In the genomic region with DNA sequence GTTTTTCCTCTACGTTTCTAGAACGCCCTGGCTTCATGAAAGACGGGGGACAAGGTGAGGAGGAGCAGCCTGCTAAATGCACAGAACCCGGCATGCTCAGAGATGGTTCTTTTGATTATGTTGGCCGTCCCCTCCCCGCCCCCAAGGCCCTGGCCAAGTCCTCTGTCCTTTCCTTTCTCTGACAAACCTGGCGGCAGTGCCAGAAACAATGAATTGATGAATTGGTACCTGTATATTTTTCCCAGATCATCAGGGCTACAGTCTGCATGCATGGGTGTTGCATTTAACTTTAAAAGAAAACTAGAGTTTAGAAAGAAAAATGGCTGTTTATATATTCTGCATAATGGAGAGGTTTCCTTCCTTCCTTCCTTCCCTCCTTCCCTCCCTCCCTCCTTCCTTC, we compare ENCODE assay signal across 37 cellular contexts. TPM values are rescaled to one million over a fixed set of nuclear protein-coding genes. Genes with fewer than 3 reads are reported as not detected.
"Had no signal": no experiment of that assay in that cellular context is flagged by ENCODE, and none has a peak within 500 bp of the region (broad histone marks: within the 10 kb centered on the region; RNA-seq: fewer than 3 reads in every experiment).

No MANE protein-coding gene starts in this region.

- H3K27ac ChIP-seq: body of pancreas, breast epithelium, VCaP had no signal

- H3K4me3 Mint-ChIP-seq: activated B cell treated with CpG ODN at 0.5 μM for 24 hours; activated CD4-positive, alpha-beta memory T cell treated with anti-CD3 and anti-CD28 coated beads, Interleukin-2, amount 10 ng/mL, durations not matched to agents 7 days and 5 days; activated CD4-positive, alpha-beta T cell treated with anti-CD3 and anti-CD28 coated beads for 36 hours; activated CD4-positive, alpha-beta T cell treated with anti-CD3 and anti-CD28 coated beads, Interleukin-2, amount 10 ng/mL, durations not matched to agents 7 days and 5 days; activated CD8-positive, alpha-beta memory T cell treated with anti-CD3 and anti-CD28 coated beads, Interleukin-2, amount 10 ng/mL, durations not matched to agents 7 days and 5 days; activated CD8-positive, alpha-beta T cell treated with anti-CD3 and anti-CD28 coated beads, Interleukin-2, amount 10 ng/mL, durations not matched to agents 7 days and 5 days; activated naive CD8-positive, alpha-beta T cell treated with anti-CD3 and anti-CD28 coated beads for 36 hours; activated T-cell treated with anti-CD3 and anti-CD28 coated beads, Interleukin-2, amount 50 U/mL, for 24 hours; T-helper 1 cell treated with Interleukin-12 subunit alpha and Interleukin-12 subunit beta and Interleukin-4 antibody, amounts not matched to agents 30 μg/mL and 1 μg/mL, for 36 hours; T-helper 2 cell treated with Interferon-gamma antibody and Interleukin-4, amounts not matched to agents 5 μg/mL and 100 μg/mL, for 36 hours had no signal

- FAIRE-seq: astrocyte, TTC549 had no signal

- ATAC-seq: activated CD4-positive, alpha-beta T cell treated with anti-CD3 and anti-CD28 coated beads for 36 hours; activated CD8-positive, alpha-beta memory T cell treated with anti-CD3 and anti-CD28 coated beads, Interleukin-2, amount 10 ng/mL, durations not matched to agents 7 days and 5 days; activated CD8-positive, alpha-beta T cell treated with anti-CD3 and anti-CD28 coated beads, Interleukin-2, amount 10 ng/mL, durations not matched to agents 7 days and 5 days; activated naive CD4-positive, alpha-beta T cell treated with anti-CD3 and anti-CD28 coated beads, Interleukin-2, amount 50 U/mL, for 72 hours; body of pancreas had no signal

- H3K36me3 ChIP-seq: adrenal gland, breast epithelium had no signal

- DNase-seq: activated B cell treated with CpG ODN at 0.5 μM for 24 hours; activated CD4-positive, alpha-beta memory T cell treated with anti-CD3 and anti-CD28 coated beads, Interleukin-2, amount 10 ng/mL, durations not matched to agents 7 days and 5 days; activated CD4-positive, alpha-beta T cell treated with anti-CD3 and anti-CD28 coated beads for 36 hours; activated CD4-positive, alpha-beta T cell treated with anti-CD3 and anti-CD28 coated beads for 48 hours; activated CD4-positive, alpha-beta T cell treated with anti-CD3 and anti-CD28 coated beads, Interleukin-2, amount 10 ng/mL, durations not matched to agents 7 days and 5 days; activated CD4-positive, alpha-beta T cell treated with anti-CD3 and anti-CD28 coated beads, Interleukin-2, amount 50 U/mL, for 48 hours; activated CD4-positive, CD25-positive, alpha-beta regulatory T cell treated with anti-CD3 and anti-CD28 coated beads, Interleukin-2, amount 50 U/mL, for 72 hours; activated CD8-positive, alpha-beta memory T cell treated with anti-CD3 and anti-CD28 coated beads for 24 hours; activated CD8-positive, alpha-beta memory T cell treated with anti-CD3 and anti-CD28 coated beads, Interleukin-2, amount 10 ng/mL, durations not matched to agents 7 days and 5 days; activated CD8-positive, alpha-beta memory T cell treated with anti-CD3 and anti-CD28 coated beads, Interleukin-2, amount 50 U/mL, for 48 hours; activated CD8-positive, alpha-beta T cell treated with anti-CD3 and anti-CD28 coated beads, Interleukin-2, amount 10 ng/mL, durations not matched to agents 7 days and 5 days; activated effector memory CD4-positive, alpha-beta T cell treated with Interleukin-2 at 50 U/mL for 16 hours; activated gamma-delta T cell; activated naive CD4-positive, alpha-beta T cell treated with anti-CD3 and anti-CD28 coated beads, Interleukin-2, amount 50 U/mL, for 16 hours; activated naive CD4-positive, alpha-beta T cell treated with Interleukin-2 at 50 U/mL for 16 hours; activated naive CD8-positive, alpha-beta T cell treated with anti-CD3 and anti-CD28 coated beads for 36 hours; activated T-cell treated with anti-CD3 and anti-CD28 coated beads, Interleukin-2, amount 50 U/mL, for 24 hours; activated T-cell treated with anti-CD3 and anti-CD28 coated beads, Interleukin-2, amount 50 U/mL, for 48 hours; amniotic stem cell; aorta; body of pancreas; brain microvascular endothelial cell; central memory CD4-positive, alpha-beta T cell; T-helper 1 cell; T-helper 2 cell; T-helper 9 cell had no signal

- H3K27me3 Mint-ChIP-seq: activated naive CD8-positive, alpha-beta T cell treated with anti-CD3 and anti-CD28 coated beads for 36 hours had no signal

- H3K36me3 Mint-ChIP-seq: activated CD8-positive, alpha-beta memory T cell treated with anti-CD3 and anti-CD28 coated beads, Interleukin-2, amount 10 ng/mL, durations not matched to agents 7 days and 5 days; activated naive CD4-positive, alpha-beta T cell treated with anti-CD3 and anti-CD28 coated beads, Interleukin-2, amount 50 U/mL, for 72 hours; activated naive CD8-positive, alpha-beta T cell treated with anti-CD3 and anti-CD28 coated beads for 36 hours had no signal

- H3K27ac Mint-ChIP-seq: activated B cell treated with CpG ODN at 0.5 μM for 24 hours; activated CD4-positive, alpha-beta memory T cell treated with anti-CD3 and anti-CD28 coated beads, Interleukin-2, amount 10 ng/mL, durations not matched to agents 7 days and 5 days; activated CD4-positive, alpha-beta T cell treated with anti-CD3 and anti-CD28 coated beads for 36 hours; activated CD4-positive, alpha-beta T cell treated with anti-CD3 and anti-CD28 coated beads, Interleukin-2, amount 10 ng/mL, durations not matched to agents 7 days and 5 days; activated CD8-positive, alpha-beta memory T cell treated with anti-CD3 and anti-CD28 coated beads, Interleukin-2, amount 10 ng/mL, durations not matched to agents 7 days and 5 days; activated CD8-positive, alpha-beta T cell treated with anti-CD3 and anti-CD28 coated beads, Interleukin-2, amount 10 ng/mL, durations not matched to agents 7 days and 5 days; activated naive CD4-positive, alpha-beta T cell treated with anti-CD3 and anti-CD28 coated beads, Interleukin-2, amount 50 U/mL, for 72 hours; activated naive CD8-positive, alpha-beta T cell treated with anti-CD3 and anti-CD28 coated beads for 36 hours; activated T-cell treated with anti-CD3 and anti-CD28 coated beads, Interleukin-2, amount 50 U/mL, for 24 hours; activated T-helper 2 cell treated with anti-CD3 and anti-CD28 coated beads, Interferon-gamma antibody, Interleukin-2, Interleukin-4, amounts not matched to agents 10 μg/mL and 5 μg/mL and 100 μg/mL, durations not matched to agents 14 hours and 24 hours and 36 hours; T-helper 1 cell treated with Interleukin-12 subunit alpha and Interleukin-12 subunit beta and Interleukin-4 antibody, amounts not matched to agents 30 μg/mL and 1 μg/mL, for 36 hours; T-helper 2 cell treated with Interferon-gamma antibody and Interleukin-4, amounts not matched to agents 5 μg/mL and 100 μg/mL, for 36 hours had no signal

- H3K9me3 Mint-ChIP-seq: activated B cell treated with CpG ODN at 0.5 μM for 24 hours; activated CD4-positive, alpha-beta memory T cell treated with anti-CD3 and anti-CD28 coated beads, Interleukin-2, amount 10 ng/mL, durations not matched to agents 7 days and 5 days; activated CD4-positive, alpha-beta T cell treated with anti-CD3 and anti-CD28 coated beads, Interleukin-2, amount 10 ng/mL, durations not matched to agents 7 days and 5 days; activated naive CD4-positive, alpha-beta T cell treated with anti-CD3 and anti-CD28 coated beads, Interleukin-2, amount 50 U/mL, for 72 hours; activated naive CD8-positive, alpha-beta T cell treated with anti-CD3 and anti-CD28 coated beads for 36 hours; activated T-cell treated with anti-CD3 and anti-CD28 coated beads, Interleukin-2, amount 50 U/mL, for 24 hours; activated T-helper 2 cell treated with anti-CD3 and anti-CD28 coated beads, Interferon-gamma antibody, Interleukin-2, Interleukin-4, amounts not matched to agents 10 μg/mL and 5 μg/mL and 100 μg/mL, durations not matched to agents 14 hours and 24 hours and 36 hours; T-helper 1 cell treated with Interleukin-12 subunit alpha and Interleukin-12 subunit beta and Interleukin-4 antibody, amounts not matched to agents 30 μg/mL and 1 μg/mL, for 36 hours; T-helper 2 cell treated with Interferon-gamma antibody and Interleukin-4, amounts not matched to agents 5 μg/mL and 100 μg/mL, for 36 hours had no signal

- H3K27me3 ChIP-seq: adrenal gland, body of pancreas, brain microvascular endothelial cell, breast epithelium had no signal

- H3K4me1 Mint-ChIP-seq: activated B cell treated with CpG ODN at 0.5 μM for 24 hours; activated CD4-positive, alpha-beta memory T cell treated with anti-CD3 and anti-CD28 coated beads, Interleukin-2, amount 10 ng/mL, durations not matched to agents 7 days and 5 days; activated CD4-positive, alpha-beta T cell treated with anti-CD3 and anti-CD28 coated beads for 36 hours; activated CD4-positive, alpha-beta T cell treated with anti-CD3 and anti-CD28 coated beads, Interleukin-2, amount 10 ng/mL, durations not matched to agents 7 days and 5 days; activated CD8-positive, alpha-beta memory T cell treated with anti-CD3 and anti-CD28 coated beads, Interleukin-2, amount 10 ng/mL, durations not matched to agents 7 days and 5 days; activated naive CD8-positive, alpha-beta T cell treated with anti-CD3 and anti-CD28 coated beads for 36 hours had no signal

- H3K4me3 ChIP-seq: adrenal gland, body of pancreas, breast epithelium had no signal

- H3K9me3 ChIP-seq: adrenal gland, body of pancreas, breast epithelium had no signal

- H3K4me1 ChIP-seq: breast epithelium had no signal

RNA-seq across cellular contexts. Expression of a gene that starts 29.0 kb away (rescaled TPM):
- total RNA-seq: activated CD4-positive, alpha-beta T cell treated with anti-CD3 and anti-CD28 coated beads for 36 hours; activated CD8-positive, alpha-beta memory T cell treated with anti-CD3 and anti-CD28 coated beads, Interleukin-2, amount 10 ng/mL, durations not matched to agents 7 days and 5 days; activated CD8-positive, alpha-beta T cell treated with anti-CD3 and anti-CD28 coated beads, Interleukin-2, amount 10 ng/mL, durations not matched to agents 7 days and 5 days; activated naive CD4-positive, alpha-beta T cell treated with anti-CD3 and anti-CD28 coated beads, Interleukin-2, amount 50 U/mL, for 72 hours; activated naive CD8-positive, alpha-beta T cell treated with anti-CD3 and anti-CD28 coated beads for 36 hours; activated T-helper 2 cell treated with anti-CD3 and anti-CD28 coated beads, Interferon-gamma antibody, Interleukin-2, Interleukin-4, amounts not matched to agents 10 μg/mL and 5 μg/mL and 100 μg/mL, durations not matched to agents 14 hours and 24 hours and 36 hours; adrenal gland; astrocyte; body of pancreas; breast epithelium; cardiac septum; cerebellum had no signal
- polyA plus RNA-seq: aorta had no signal

RNA-seq across cellular contexts. Expression of a gene that starts 31.6 kb away (rescaled TPM):
- total RNA-seq: activated B cell treated with CpG ODN at 0.5 μM for 24 hours; activated CD8-positive, alpha-beta memory T cell treated with anti-CD3 and anti-CD28 coated beads, Interleukin-2, amount 10 ng/mL, durations not matched to agents 7 days and 5 days; activated CD8-positive, alpha-beta T cell treated with anti-CD3 and anti-CD28 coated beads, Interleukin-2, amount 10 ng/mL, durations not matched to agents 7 days and 5 days; activated T-helper 2 cell treated with anti-CD3 and anti-CD28 coated beads, Interferon-gamma antibody, Interleukin-2, Interleukin-4, amounts not matched to agents 10 μg/mL and 5 μg/mL and 100 μg/mL, durations not matched to agents 14 hours and 24 hours and 36 hours had no signal
